In genomic region chrX:100643943-100644587, GRCh38 we compare ENCODE assay signal across 8 cellular contexts. TPM values are rescaled to one million over a fixed set of nuclear protein-coding genes. Genes with fewer than 3 reads are reported as not detected.
A peak's percentile ranks its signal among the peaks of the same experiment; 100 is the strongest.
DNase-seq lines count a peak whose midpoint lies in the region; ATAC-seq and TF ChIP-seq lines count a peak whose summit lies in the region.

SRPX2 (plus strand) TSS chrX:100644199; CDS start chrX:100646323, 2,124 bp downstream.

- H2AFZ ChIP-seq in GM23248 = peak within 1 kb of the TSS; percentile 62

- H3K9me3 ChIP-seq in GM23248 (ENCODE audit: low read depth) (no peaks in the 10 kb centered on the region), heart right ventricle (no peaks in the 10 kb centered on the region), subcutaneous abdominal adipose tissue (ENCODE audit: control insufficient read depth in 5 of 5, low read length in 5 of 5) (no peaks in the 10 kb centered on the region)

- ATAC-seq in heart right ventricle (peak in 7 of 8 donors; percentile 80 to 89 (median 85)), HG03175 (IDR thresholded peaks at IDR 0.05; ENCODE audit: unreplicated experiment) (no peak)
- ATAC-seq in stimulated activated naive CD8-positive, alpha-beta T cell treated with anti-CD3 and anti-CD28 coated beads, Interleukin-15, Interleukin-2, amounts not matched to agents 100 U/mL and 50 U/mL, for 24 hours = no peak

- 0 out of 2 replicates have a peak, but pooled peaks cover 19% of the 10 kb centered on the region for H3K79me2 ChIP-seq in GM23248 (ENCODE audit: insufficient read depth)

- H3K36me3 ChIP-seq in GM23248 (ENCODE audit: low read depth) (no peaks in the 10 kb centered on the region), heart right ventricle (no peaks in the 10 kb centered on the region), subcutaneous abdominal adipose tissue (ENCODE audit: control insufficient read depth in 5 of 5, insufficient read depth in 5 of 5, low read length in 5 of 5) (peaks cover 0 to 2% (median 0%) of the 10 kb centered on the region in 5 donors)

- H4K20me1 ChIP-seq in GM23248 (ENCODE audit: insufficient read depth) = no peaks in the 10 kb centered on the region

- no peak for TF ChIP-seq CTCF in heart right ventricle (IDR thresholded peaks at IDR 0.05)

- H3K4me1 ChIP-seq in GM23248 (ENCODE audit: insufficient read depth) = peaks cover 43% of the 10 kb centered on the region
- H3K4me1 ChIP-seq in heart right ventricle = peaks cover 0 to 17% (median 0%) of the 10 kb centered on the region in 9 donors
- peaks cover 9 to 44% (median 39%) of the 10 kb centered on the region in 5 donors for H3K4me1 ChIP-seq in subcutaneous abdominal adipose tissue (ENCODE audit: control insufficient read depth in 5 of 5, insufficient read depth in 5 of 5, low read length in 5 of 5)

- H3F3A ChIP-seq in GM23248 (ENCODE audit: insufficient read depth) = peaks cover 47% of the 10 kb centered on the region

- H3K9ac ChIP-seq in GM23248 = peak within 1 kb of the TSS; percentile 85
- H3K9ac ChIP-seq in subcutaneous abdominal adipose tissue (ENCODE audit: low read length in 5 of 5) = peak within 1 kb of the TSS; percentile 32 to 87 (median 71)

- H3K4me3 ChIP-seq in GM23248 = peak within 1 kb of the TSS; percentile 74
- H3K4me3 ChIP-seq in heart right ventricle = peak within 1 kb of the TSS in 9 of 10 donors; percentile 16 to 47 (median 32)
- H3K4me3 ChIP-seq in subcutaneous abdominal adipose tissue (ENCODE audit: low read depth in 1 of 5, low read length in 5 of 5) = peak within 1 kb of the TSS; percentile 65 to 86 (median 70)

- DNase-seq in GM23248 = peak; percentile 90
- DNase-seq in SKM-1 (lab: John Stamatoyannopoulos, UW; ENCODE audit: unreplicated experiment) = peak; percentile 16
- peak in 1 of 2 donors; percentile 24 for DNase-seq in heart right ventricle
- no peak for DNase-seq in NCI-H2196 treated with DMSO at 0.1 percent for 48 hours (lab: John Stamatoyannopoulos, UW; ENCODE audit: unreplicated experiment)
- no peak for DNase-seq in stimulated activated naive CD8-positive, alpha-beta T cell treated with anti-CD3 and anti-CD28 coated beads, Interleukin-15, Interleukin-2, amounts not matched to agents 100 U/mL and 50 U/mL, for 24 hours
- no peak for DNase-seq in midbrain (lab: John Stamatoyannopoulos, UW)

- H3K27me3 ChIP-seq in GM23248 (replicated peaks; ENCODE audit: insufficient read depth) (no peaks in the 10 kb centered on the region), heart right ventricle (peaks cover 0 to 81% (median 0%) of the 10 kb centered on the region in 7 donors), subcutaneous abdominal adipose tissue (ENCODE audit: control insufficient read depth in 5 of 5, insufficient read depth in 4 of 5, low read length in 5 of 5) (peaks cover 0 to 11% (median 7%) of the 10 kb centered on the region in 5 donors)

- H3K27ac ChIP-seq in GM23248 (peak within 1 kb of the TSS; percentile 84), heart right ventricle (peak within 1 kb of the TSS in 8 of 10 donors; percentile 27 to 88 (median 62)), subcutaneous abdominal adipose tissue (ENCODE audit: low read depth, low read length) (peak within 1 kb of the TSS; percentile 94)

- H3K9me2 ChIP-seq in GM23248 (ENCODE audit: insufficient read depth) = no peaks in the 10 kb centered on the region

- intact Hi-C loops in heart right ventricle (cut with DNase I) = no loop called here

- WGBS in GM23248 (ENCODE audit: low coverage in 1 of 2, low lambda C conversion rate in 2 of 2, missing lambda C conversion rate in 2 of 2), 2 experiments = 0% methylated on average over 6 to 7 of the region's 7 CpGs
- WGBS in heart right ventricle, 2 donors = 43 to 44% methylated on average over 7 of the region's 7 CpGs

- H3K4me2 ChIP-seq in GM23248 (ENCODE audit: unreplicated experiment) = peak within 1 kb of the TSS; percentile 88

- in situ Hi-C loops in GM23248 (cut with MboI) = no loop called here

RNA-seq across cellular contexts. Expression of gene SRPX2, which starts in this region (rescaled TPM):
- total RNA-seq in GM23248 (2014; rRNA removed; shearing (Covaris generic)) = 36.5 and 36.7 TPM in 2 replicates
- 40.3 and 40.4 TPM in 2 replicates for polyA plus RNA-seq in GM23248 (2016; fragmentation: Nextera tagmentation; extraction: Ambion mirVana)
- total RNA-seq in heart right ventricle = 10 to 100 TPM in 3 of 10 donors, 1 to 10 TPM in 7; 4.2 to 27.5 (median 6.9) TPM
- polyA plus RNA-seq in heart right ventricle = 10 to 100 TPM in 1 of 2 donors, 1 to 10 TPM in 1; 5.2 to 11.4 TPM

Comparison
In these comparisons a context has a peak if more than half of its experiments do, and no peak if none do; other contexts are left out.
1. DNase-seq: peak in GM23248 (single experiment) and SKM-1 (single experiment); none in NCI-H2196 treated with DMSO at 0.1 percent for 48 hours (single experiment), stimulated activated naive CD8-positive, alpha-beta T cell treated with anti-CD3 and anti-CD28 coated beads, Interleukin-15, Interleukin-2, amounts not matched to agents 100 U/mL and 50 U/mL, for 24 hours (single experiment) and midbrain (single experiment).
2. ATAC-seq: peak in heart right ventricle (7 of 8); none in stimulated activated naive CD8-positive, alpha-beta T cell treated with anti-CD3 and anti-CD28 coated beads, Interleukin-15, Interleukin-2, amounts not matched to agents 100 U/mL and 50 U/mL, for 24 hours (single experiment) and HG03175 (single experiment).
3. Peak in every context shown above with its lines, with median percentiles within 50 percentile points of each other: H3K27ac ChIP-seq and H3K4me3 ChIP-seq.